1 cellular context compared by ENCODE assay signal in genomic region chr9:130741831-130742449, GRCh38.
TF ChIP-seq lines count a peak whose summit lies in the region.

No MANE protein-coding gene starts in this region.

TF ChIP-seq in H1, 55 proteins besides CTCF, POLR2A, EP300 and RAD21:
- TF ChIP-seq E2F6 (IDR thresholded peaks at IDR 0.05) (no peak), GABPA (IDR thresholded peaks at IDR 0.05; ENCODE audit: borderline replicate concordance, insufficient read depth, low read length) (no peak), CTBP2 (IDR thresholded peaks at IDR 0.05; ENCODE audit: borderline replicate concordance, insufficient read depth, insufficient read length, low read length) (no peak), RFX5 (IDR thresholded peaks at IDR 0.05; ENCODE audit: borderline replicate concordance, low read depth, low read length) (no peak), RXRA (IDR thresholded peaks at IDR 0.05; ENCODE audit: insufficient read depth, low read depth, low read length) (no peak), TBP (IDR thresholded peaks at IDR 0.05; ENCODE audit: low read depth, low read length) (no peak), NANOG (IDR thresholded peaks at IDR 0.05; ENCODE audit: insufficient read depth, low read depth, low read length, poor library complexity, severe bottlenecking) (no peak), GTF2F1 (IDR thresholded peaks at IDR 0.05; ENCODE audit: borderline replicate concordance, low read depth, low read length) (no peak), FOSL1 (IDR thresholded peaks at IDR 0.05; ENCODE audit: insufficient read depth, low read depth, low read length) (no peak)
